19 cellular contexts compared by ENCODE assay signal in the genomic region with DNA sequence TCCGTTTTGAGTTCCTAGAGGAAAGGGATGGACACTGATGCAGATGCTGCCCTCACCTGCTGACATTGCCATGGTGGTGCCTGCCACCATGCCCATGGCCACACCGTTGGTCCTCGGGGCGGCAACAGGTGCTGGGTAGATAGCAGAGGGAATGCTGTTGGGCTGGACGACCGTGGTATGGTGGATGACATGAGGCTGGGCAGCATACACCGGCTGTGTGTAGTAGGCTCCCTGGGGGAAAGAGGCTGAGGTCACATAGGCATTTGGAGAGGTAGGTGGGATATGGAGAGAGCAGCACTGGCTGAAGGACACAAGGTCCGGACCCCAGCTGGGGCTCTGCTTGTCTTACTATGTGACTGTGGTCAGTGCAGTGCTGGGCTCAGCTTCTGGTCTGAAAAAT. TPM values are rescaled to one million over a fixed set of nuclear protein-coding genes. Genes with fewer than 3 reads are reported as not detected.
DNase-seq lines count a peak whose midpoint lies in the region; ATAC-seq and TF ChIP-seq lines count a peak whose summit lies in the region.
"Had no signal": no experiment of that assay in that cellular context is flagged by ENCODE, and none has a peak within 500 bp of the region (broad histone marks: within the 10 kb centered on the region; RNA-seq: fewer than 3 reads in every experiment).

No MANE protein-coding gene starts in this region.

- ATAC-seq in activated CD8-positive, alpha-beta T cell treated with anti-CD3 and anti-CD28 coated beads for 36 hours, result no peak
- no peak for ATAC-seq in activated CD8-positive, alpha-beta T cell treated with anti-CD3 and anti-CD28 coated beads, Interleukin-2, amount 10 ng/mL, durations not matched to agents 7 days and 5 days
- no peak for ATAC-seq in central memory CD8-positive, alpha-beta T cell (replicated peaks; ENCODE audit: extremely low read depth, poor library complexity, severe bottlenecking)
- no peak for ATAC-seq in upper lobe of right lung
- ATAC-seq: Panc1 had no signal

- H3K27ac Mint-ChIP-seq in activated CD8-positive, alpha-beta T cell treated with anti-CD3 and anti-CD28 coated beads for 36 hours, result peak overlapping the region; percentile 6
- H3K27ac Mint-ChIP-seq in activated CD8-positive, alpha-beta T cell treated with anti-CD3 and anti-CD28 coated beads, Interleukin-2, amount 10 ng/mL, durations not matched to agents 7 days and 5 days, result no peak overlapping the region
- peak overlapping the region; percentile 36 for H3K27ac Mint-ChIP-seq in central memory CD8-positive, alpha-beta T cell (ENCODE audit: low read depth)
- H3K27ac Mint-ChIP-seq: B cell; CD4-positive, alpha-beta T cell had no signal

- no peaks in the 10 kb centered on the region for H3K27me3 ChIP-seq in upper lobe of right lung

- H3K9me3 ChIP-seq in upper lobe of right lung, result no peaks in the 10 kb centered on the region
- H3K9me3 ChIP-seq: Caco-2 had no signal

- no peaks in the 10 kb centered on the region for H3K9me3 Mint-ChIP-seq in activated CD8-positive, alpha-beta T cell treated with anti-CD3 and anti-CD28 coated beads for 36 hours
- no peaks in the 10 kb centered on the region for H3K9me3 Mint-ChIP-seq in activated CD8-positive, alpha-beta T cell treated with anti-CD3 and anti-CD28 coated beads, Interleukin-2, amount 10 ng/mL, durations not matched to agents 7 days and 5 days (ENCODE audit: insufficient read depth)
- H3K9me3 Mint-ChIP-seq in central memory CD8-positive, alpha-beta T cell, result no peaks in the 10 kb centered on the region
- H3K9me3 Mint-ChIP-seq: CD4-positive, alpha-beta T cell had no signal

- H3K36me3 Mint-ChIP-seq in activated CD8-positive, alpha-beta T cell treated with anti-CD3 and anti-CD28 coated beads for 36 hours (ENCODE audit: low read depth), result peaks cover 4% of the 10 kb centered on the region
- peaks cover 37% of the 10 kb centered on the region for H3K36me3 Mint-ChIP-seq in activated CD8-positive, alpha-beta T cell treated with anti-CD3 and anti-CD28 coated beads, Interleukin-2, amount 10 ng/mL, durations not matched to agents 7 days and 5 days (ENCODE audit: low read depth)
- H3K36me3 Mint-ChIP-seq in central memory CD8-positive, alpha-beta T cell (ENCODE audit: insufficient read depth), result peaks cover 13% of the 10 kb centered on the region

- TF ChIP-seq CTCF in activated CD8-positive, alpha-beta T cell treated with anti-CD3 and anti-CD28 coated beads for 36 hours (IDR thresholded peaks at IDR 0.05), result no peak
- TF ChIP-seq CTCF in upper lobe of right lung (IDR thresholded peaks at IDR 0.05) (no peak), GM20000 (IDR thresholded peaks at IDR 0.05; ENCODE audit: extremely low read depth, missing control alignments) (no peak)

- H3K4me1 Mint-ChIP-seq in activated CD8-positive, alpha-beta T cell treated with anti-CD3 and anti-CD28 coated beads for 36 hours (ENCODE audit: low read depth), result no peaks in the 10 kb centered on the region
- H3K4me1 Mint-ChIP-seq in activated CD8-positive, alpha-beta T cell treated with anti-CD3 and anti-CD28 coated beads, Interleukin-2, amount 10 ng/mL, durations not matched to agents 7 days and 5 days (ENCODE audit: low read depth), result peaks cover 3% of the 10 kb centered on the region
- H3K4me1 Mint-ChIP-seq in central memory CD8-positive, alpha-beta T cell, result no peaks in the 10 kb centered on the region
- H3K4me1 Mint-ChIP-seq: B cell had no signal

- no peak for DNase-seq in activated CD8-positive, alpha-beta T cell treated with anti-CD3 and anti-CD28 coated beads for 36 hours
- DNase-seq in activated CD8-positive, alpha-beta T cell treated with anti-CD3 and anti-CD28 coated beads, Interleukin-2, amount 10 ng/mL, durations not matched to agents 7 days and 5 days, result no peak
- DNase-seq in central memory CD8-positive, alpha-beta T cell (ENCODE audit: low spot score in 2 of 2), result no peak
- peak; percentile 59 for DNase-seq in myocyte (ENCODE audit: low read depth)
- DNase-seq in upper lobe of right lung, result peak; percentile 41
- DNase-seq in NCI-H524 treated with DMSO at 0.1 percent for 48 hours (lab: John Stamatoyannopoulos, UW), result no peak
- DNase-seq in stimulated activated CD4-positive, alpha-beta T cell treated with anti-CD3 and anti-CD28 coated beads, Interleukin-1b, Interleukin-23, amount 100 ng/mL, for 48 hours, result no peak
- no peak for DNase-seq in GM20000 (ENCODE audit: low spot score)
- DNase-seq: 8988T; Caco-2; CD4-positive, alpha-beta T cell; MM.1S; NCI-H1092; NCI-H146; NCI-H2029 treated with DMSO at 0.1 percent for 48 hours; NCI-H2171; NCI-H69 had no signal

- H3K4me3 ChIP-seq in upper lobe of right lung, result no peak overlapping the region

- CTCF ChIA-PET in activated CD8-positive, alpha-beta T cell treated with anti-CD3 and anti-CD28 coated beads for 36 hours (lab: Charles Lee), result interaction anchor here (0.6 to 4.4 kb wide), 3 partner anchors 58 to 252 kb away, joined by 3 to 12 read pairs (median 6); no protein-coding TSS in a partner anchor
- CTCF ChIA-PET in activated CD8-positive, alpha-beta T cell treated with anti-CD3 and anti-CD28 coated beads, Interleukin-2, amount 10 ng/mL, durations not matched to agents 7 days and 5 days (lab: Charles Lee), result interaction anchor here (1.0 kb wide), 1 partner anchor 216 kb away, joined by 3 read pairs; no protein-coding TSS in a partner anchor

- peaks cover 16% of the 10 kb centered on the region for H3K36me3 ChIP-seq in upper lobe of right lung

- H3K4me1 ChIP-seq in upper lobe of right lung, result peaks cover 4% of the 10 kb centered on the region
- H3K4me1 ChIP-seq: Caco-2 had no signal

- no peak overlapping the region for H3K27ac ChIP-seq in upper lobe of right lung

- intact Hi-C loops in activated CD8-positive, alpha-beta T cell treated with anti-CD3 and anti-CD28 coated beads for 36 hours (cut with micrococcal nuclease), result no loop called here
- intact Hi-C loops in upper lobe of right lung (cut with DNase I), result no loop called here

- no peak overlapping the region for H3K4me3 Mint-ChIP-seq in activated CD8-positive, alpha-beta T cell treated with anti-CD3 and anti-CD28 coated beads for 36 hours
- H3K4me3 Mint-ChIP-seq in activated CD8-positive, alpha-beta T cell treated with anti-CD3 and anti-CD28 coated beads, Interleukin-2, amount 10 ng/mL, durations not matched to agents 7 days and 5 days, result no peak overlapping the region
- H3K4me3 Mint-ChIP-seq in central memory CD8-positive, alpha-beta T cell, result no peak overlapping the region
- H3K4me3 Mint-ChIP-seq: B cell; CD4-positive, alpha-beta T cell had no signal

- no peaks in the 10 kb centered on the region for H3K27me3 Mint-ChIP-seq in activated CD8-positive, alpha-beta T cell treated with anti-CD3 and anti-CD28 coated beads for 36 hours
- H3K27me3 Mint-ChIP-seq in activated CD8-positive, alpha-beta T cell treated with anti-CD3 and anti-CD28 coated beads, Interleukin-2, amount 10 ng/mL, durations not matched to agents 7 days and 5 days (ENCODE audit: low read depth), result no peaks in the 10 kb centered on the region
- H3K27me3 Mint-ChIP-seq in central memory CD8-positive, alpha-beta T cell, result no peaks in the 10 kb centered on the region
- H3K27me3 Mint-ChIP-seq: B cell; CD4-positive, alpha-beta T cell had no signal

- POLR2A ChIA-PET in activated CD8-positive, alpha-beta T cell treated with anti-CD3 and anti-CD28 coated beads for 36 hours (lab: Charles Lee), result interaction anchor here (0.8 to 1.0 kb wide), 2 partner anchors 11 to 12 kb away, joined by 3 read pairs; no protein-coding TSS in a partner anchor
- POLR2A ChIA-PET in activated CD8-positive, alpha-beta T cell treated with anti-CD3 and anti-CD28 coated beads, Interleukin-2, amount 10 ng/mL, durations not matched to agents 7 days and 5 days (lab: Charles Lee), result no interaction called here

RNA-seq across cellular contexts. Expression of gene RELT, which starts 33.2 kb away (rescaled TPM):
- 10 to 100 TPM; 26.6 to 29.6 TPM for total RNA-seq in activated CD8-positive, alpha-beta T cell treated with anti-CD3 and anti-CD28 coated beads for 36 hours
- total RNA-seq in activated CD8-positive, alpha-beta T cell treated with anti-CD3 and anti-CD28 coated beads, Interleukin-2, amount 10 ng/mL, durations not matched to agents 7 days and 5 days, result 10 to 100 TPM; 28.6 to 33.2 TPM
- total RNA-seq in myocyte (3.4 and 10.2 TPM in 2 replicates), upper lobe of right lung (11.7 TPM)
- 2.1 TPM for polyA plus RNA-seq in myocyte (2012)

Comparison
In these comparisons a context has a peak if more than half of its experiments do, and no peak if none do; other contexts are left out.
1. DNase-seq: peak in myocyte (single experiment) and upper lobe of right lung (single experiment); none in activated CD8-positive, alpha-beta T cell treated with anti-CD3 and anti-CD28 coated beads for 36 hours (single experiment), activated CD8-positive, alpha-beta T cell treated with anti-CD3 and anti-CD28 coated beads, Interleukin-2, amount 10 ng/mL, durations not matched to agents 7 days and 5 days (single experiment), central memory CD8-positive, alpha-beta T cell (0 of 2), NCI-H524 treated with DMSO at 0.1 percent for 48 hours (single experiment), stimulated activated CD4-positive, alpha-beta T cell treated with anti-CD3 and anti-CD28 coated beads, Interleukin-1b, Interleukin-23, amount 100 ng/mL, for 48 hours (single experiment) and GM20000 (single experiment).